ENCODE assay signal across 8 cellular contexts in genomic region chr6:96521267-96521624, GRCh38. TPM values are rescaled to one million over a fixed set of nuclear protein-coding genes. Genes with fewer than 3 reads are reported as not detected.
DNase-seq lines count a peak whose midpoint lies in the region; ATAC-seq and TF ChIP-seq lines count a peak whose summit lies in the region.

No MANE protein-coding gene starts in this region.

- H3K4me3 ChIP-seq in Caco-2 (ENCODE audit: low read depth, low read length) = peak overlapping the region; percentile 85
- peak overlapping the region; percentile 98 for H3K4me3 ChIP-seq in SK-N-MC
- H3K4me3 ChIP-seq in gastroesophageal sphincter = peak overlapping the region; percentile 66 to 75
- H3K4me3 ChIP-seq in retinal pigment epithelial cell (ENCODE audit: low read length) = peak overlapping the region; percentile 87

- no peaks in the 10 kb centered on the region; the same call in none of the 2 replicates for H3K36me3 ChIP-seq in Caco-2 (ENCODE audit: control insufficient read depth, insufficient read depth, low read length)
- peaks cover 27% of the 10 kb centered on the region for H3K36me3 ChIP-seq in SK-N-MC (ENCODE audit: insufficient read depth, low read length)
- H3K36me3 ChIP-seq in gastroesophageal sphincter = peaks cover 0 to 15% of the 10 kb centered on the region in 2 donors

- no peak for TF ChIP-seq CTCF in Caco-2 (IDR thresholded peaks at IDR 0.05; ENCODE audit: insufficient read depth in 1 of 2, low read depth in 1 of 2, low read length in 1 of 2, severe bottlenecking in 1 of 2, unreplicated experiment in 1 of 2)
- no peak for TF ChIP-seq CTCF in gastroesophageal sphincter (IDR thresholded peaks at IDR 0.05)
- no peak for TF ChIP-seq CTCF in retinal pigment epithelial cell (conservative IDR thresholded peaks at IDR 0.05; ENCODE audit: low read depth, low read length)

- H3K27ac Mint-ChIP-seq in Caco-2 (ENCODE audit: unreplicated experiment) = peak overlapping the region; percentile 99

- H3K9ac ChIP-seq in SK-N-MC (ENCODE audit: insufficient read length) = peak overlapping the region; percentile 91

- H3K9me3 ChIP-seq in Caco-2 (no peaks in the 10 kb centered on the region), SK-N-MC (ENCODE audit: low read depth, low read length) (no peaks in the 10 kb centered on the region), gastroesophageal sphincter (no peaks in the 10 kb centered on the region)

- no peak for TF ChIP-seq POLR2A in gastroesophageal sphincter (IDR thresholded peaks at IDR 0.05)

- H3K27ac ChIP-seq in SK-N-MC (peak overlapping the region; percentile 89; the same call in 1 of the 2 replicates), gastroesophageal sphincter (peak overlapping the region; percentile 88 to 98 (median 93))

- peaks cover 20% of the 10 kb centered on the region for H3K36me3 Mint-ChIP-seq in Caco-2 (ENCODE audit: insufficient read depth, unreplicated experiment)

- H3K4me1 ChIP-seq in Caco-2 = peaks cover 18% of the 10 kb centered on the region
- peaks cover 0 to 34% (median 6%) of the 10 kb centered on the region in 3 donors for H3K4me1 ChIP-seq in gastroesophageal sphincter

- peak overlapping the region; percentile 93 for H3K4me3 Mint-ChIP-seq in Caco-2 (ENCODE audit: unreplicated experiment)

- DNase-seq in Caco-2 (no peak), H4 (ENCODE audit: low spot score) (peak; percentile 2), SK-N-MC (ENCODE audit: low read depth, low spot score) (peak; percentile 16), retinal pigment epithelial cell (ENCODE audit: low read depth) (no peak), NCI-H2227 treated with DMSO at 0.1 percent for 48 hours (lab: John Stamatoyannopoulos, UW) (no peak), DMS 273 (lab: John Stamatoyannopoulos, UW; ENCODE audit: unreplicated experiment) (no peak), germinal center (ENCODE audit: low spot score) (no peak)

- no peaks in the 10 kb centered on the region for H3K27me3 Mint-ChIP-seq in Caco-2 (ENCODE audit: insufficient read depth, unreplicated experiment)

- H3K4me1 Mint-ChIP-seq in Caco-2 (ENCODE audit: low read depth, unreplicated experiment) = peaks cover 6% of the 10 kb centered on the region

- ATAC-seq in gastroesophageal sphincter = peak; percentile 44

- CTCF ChIA-PET in Caco-2 (lab: Charles Lee) = no interaction called here

- BruUV-seq in Caco-2 (replicated peaks; lab: Mats Ljungman, UMichigan) = no TSS peak

- H3K27me3 ChIP-seq in Caco-2 (replicated peaks; ENCODE audit: control insufficient read depth, insufficient read depth, low read length) = no peaks in the 10 kb centered on the region
- H3K27me3 ChIP-seq in gastroesophageal sphincter = no peaks in the 10 kb centered on the region

- POLR2A ChIA-PET in Caco-2 (lab: Charles Lee) = no interaction called here

- 0% methylated on average over 6 to 8 of the region's 8 CpGs for WGBS in gastroesophageal sphincter (ENCODE audit: low coverage in 1 of 2), 2 donors

- intact Hi-C loops in Caco-2 (cut with micrococcal nuclease; ENCODE audit: unreplicated experiment) = loop anchor here (2.0 to 5.0 kb wide), 3 partner anchors 69 to 376 kb away; partner anchors contain the start of gene NDUFAF4

- no peaks in the 10 kb centered on the region for H3K9me3 Mint-ChIP-seq in Caco-2 (ENCODE audit: unreplicated experiment)

- TF ChIP-seq EP300 in gastroesophageal sphincter (IDR thresholded peaks at IDR 0.05) = no peak

RNA-seq across cellular contexts. Expression of gene UFL1, which starts 0.4 kb away (rescaled TPM):
- total RNA-seq in Caco-2 (2022) = 19.4 and 21.9 TPM in 2 replicates
- 6.1 and 10.8 TPM in 2 replicates for total RNA-seq in H4 (2014; rRNA removed; shearing (Covaris generic))
- 10 to 100 TPM; 25.5 to 36.4 (median 30.2) TPM for total RNA-seq in gastroesophageal sphincter

RNA-seq across cellular contexts. Expression of gene FHL5, which starts 41.7 kb away (rescaled TPM):
- not detected in 2 replicates for total RNA-seq in Caco-2 (2022)
- total RNA-seq in H4 (2014; rRNA removed; shearing (Covaris generic)) = not detected in 2 replicates
- 10 to 100 TPM; 11.4 to 36.3 (median 12.1) TPM for total RNA-seq in gastroesophageal sphincter

Comparison
In these comparisons a context has a peak if more than half of its experiments do, and no peak if none do; other contexts are left out.
1. DNase-seq: peak in H4 (single experiment) and SK-N-MC (single experiment); none in Caco-2 (0 of 2), retinal pigment epithelial cell (single experiment), NCI-H2227 treated with DMSO at 0.1 percent for 48 hours (single experiment), DMS 273 (single experiment) and germinal center (single experiment).
2. RNA of gene FHL5, which starts 41.7 kb away (total RNA-seq): 11.4 to 36.3 TPM in gastroesophageal sphincter; not detected in Caco-2 and not detected in H4; every median in the first group is over 10 times any median in the second.
3. Peak in every context shown above with its lines, with median percentiles within 50 percentile points of each other: H3K4me3 ChIP-seq.